In genomic region chr6:13990830-13991229, GRCh38 we compare ENCODE assay signal across 24 cellular contexts.
"Had no signal": no experiment of that assay in that cellular context is flagged by ENCODE, and none has a peak within 500 bp of the region (broad histone marks: within the 10 kb centered on the region; RNA-seq: fewer than 3 reads in every experiment).

No MANE protein-coding gene starts in this region.

- H3K27me3 ChIP-seq: ovary, right atrium auricular region, tibial nerve, upper lobe of left lung, vagina had no signal

- H3K4me1 ChIP-seq: left lung, lower lobe of right lung, right atrium auricular region, right lobe of liver, tibial nerve, upper lobe of left lung had no signal

- FAIRE-seq: keratinocyte had no signal

- DNase-seq: kidney glomerular epithelial cell; left colon; left lung; lower lobe of right lung; midbrain; mucosa of descending colon; naive thymus-derived CD4-positive, alpha-beta T cell; ovary; right lobe of liver; stimulated activated CD4-positive, alpha-beta T cell treated with anti-CD3 and anti-CD28 coated beads, Interleukin-1b, Interleukin-23, amount 100 ng/mL, for 48 hours; stimulated activated CD4-positive, alpha-beta T cell treated with anti-CD3 and anti-CD28 coated beads, Interleukin-2, amount 100 ng/mL, for 48 hours; stimulated activated CD4-positive, alpha-beta T cell treated with anti-CD3 and anti-CD28 coated beads, Interleukin-4, amount 100 ng/mL, for 4 hours; stimulated activated CD8-positive, alpha-beta memory T cell treated with anti-CD3 and anti-CD28 coated beads, Interleukin-4, amount 100 ng/mL, for 48 hours; stimulated activated naive CD4-positive, alpha-beta T cell treated with Interleukin-2 at 50 U/mL for 16 hours; stimulated activated naive CD8-positive, alpha-beta T cell treated with anti-CD3 and anti-CD28 coated beads, Interleukin-15, amount 100 ng/mL, for 72 hours; substantia nigra; upper lobe of left lung had no signal

- H3K36me3 ChIP-seq: left lung, lower lobe of right lung, ovary, right atrium auricular region, right lobe of liver, tibial nerve, upper lobe of left lung, vagina had no signal

- H3K9me3 ChIP-seq: left lung, lower lobe of right lung, mucosa of descending colon, ovary, right atrium auricular region, right lobe of liver, tibial nerve, upper lobe of left lung, vagina had no signal

- ATAC-seq: left colon; left lung; lower lobe of right lung; mucosa of descending colon; naive thymus-derived CD4-positive, alpha-beta T cell; natural killer cell treated with Interleukin-12 subunit alpha and Interleukin-12 subunit beta and Interleukin-15 and Interleukin-18, amount 100 ng/mL, for 72 hours; right lobe of liver; stimulated activated memory B cell treated with anti-CD40 and anti-IgM and Interleukin-4, amounts not matched to agents 10 μg/mL and 1 μg/mL and 100 μg/mL, for 72 hours; stimulated activated naive CD8-positive, alpha-beta T cell treated with anti-CD3 and anti-CD28 coated beads, Interleukin-15, amount 100 ng/mL, for 72 hours had no signal

- H3K4me3 ChIP-seq: left lung, lower lobe of right lung, mucosa of descending colon, ovary, right atrium auricular region, right lobe of liver, smooth muscle cell, tibial nerve, upper lobe of left lung, vagina had no signal

- H3K4me2 ChIP-seq: smooth muscle cell had no signal

- H3K27ac ChIP-seq: left lung, lower lobe of right lung, ovary, right atrium auricular region, right lobe of liver, tibial nerve, upper lobe of left lung, vagina had no signal
